Comparison of ENCODE assay signal across 25 cellular contexts in the genomic region with DNA sequence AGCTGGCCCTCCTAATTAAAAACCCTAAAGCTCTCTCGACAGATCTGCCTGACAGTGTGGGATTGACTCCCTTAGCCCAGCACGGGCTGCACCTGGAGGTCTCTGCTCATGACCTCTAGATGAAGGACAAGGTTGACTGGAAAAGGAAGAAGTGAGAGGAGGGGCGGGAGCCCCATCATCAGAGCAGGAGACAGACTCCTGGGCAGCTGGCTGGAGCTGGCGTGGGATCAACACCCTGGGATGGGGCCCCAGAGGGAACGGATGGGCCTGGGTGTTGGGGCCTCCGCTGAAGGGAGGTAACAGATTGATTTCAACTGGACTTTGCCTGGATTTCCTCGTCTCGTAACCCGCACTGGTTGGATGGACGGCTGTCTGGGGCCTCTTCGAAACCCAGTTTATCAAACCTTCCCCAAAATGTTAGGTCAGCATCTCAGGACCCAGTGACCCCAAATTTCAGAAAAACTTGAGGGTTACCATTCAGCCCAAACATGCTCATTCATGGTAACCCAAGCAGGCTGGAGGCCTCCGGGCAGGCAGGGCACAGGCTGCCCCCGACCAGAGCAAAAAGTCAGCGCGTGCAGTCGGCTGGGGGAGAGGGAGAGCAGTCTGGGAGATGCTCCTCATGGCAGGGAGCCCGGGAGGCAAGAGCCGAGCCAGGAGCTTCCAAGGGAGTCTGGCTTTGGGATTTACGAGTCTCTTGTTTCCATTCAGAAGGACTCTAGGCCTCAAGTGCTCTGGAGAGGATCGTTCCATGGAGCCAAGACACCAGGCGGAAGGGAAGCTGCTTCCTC. TPM values are rescaled to one million over a fixed set of nuclear protein-coding genes. Genes with fewer than 3 reads are reported as not detected.
DNase-seq lines count a peak whose midpoint lies in the region; ATAC-seq lines count a peak whose summit lies in the region.
"Had no signal": no experiment of that assay in that cellular context is flagged by ENCODE, and none has a peak within 500 bp of the region (broad histone marks: within the 10 kb centered on the region; RNA-seq: fewer than 3 reads in every experiment).

No MANE protein-coding gene starts in this region.

- H3K23ac ChIP-seq in trophoblast cell (ENCODE audit: low read length) = no peak overlapping the region

- H3K4ac ChIP-seq in trophoblast cell (ENCODE audit: low read depth, low read length) = no peak overlapping the region

- H3K9me3 ChIP-seq in BLaER1 (no peaks in the 10 kb centered on the region), trophoblast cell (ENCODE audit: insufficient read depth, low read depth, low read length) (peaks cover 3% of the 10 kb centered on the region)
- H3K9me3 ChIP-seq: gastrocnemius medialis had no signal

- no peak overlapping the region for H3K18ac ChIP-seq in trophoblast cell (ENCODE audit: low read length)

- peaks cover 9% of the 10 kb centered on the region for H3K79me1 ChIP-seq in trophoblast cell (ENCODE audit: low read length)

- H3K4me3 Mint-ChIP-seq in activated CD8-positive, alpha-beta T cell treated with anti-CD3 and anti-CD28 coated beads, Interleukin-2, amount 10 ng/mL, durations not matched to agents 7 days and 5 days = no peak overlapping the region
- H3K4me3 Mint-ChIP-seq: activated naive CD4-positive, alpha-beta T cell treated with anti-CD3 and anti-CD28 coated beads, Interleukin-2, amount 10 ng/mL, durations not matched to agents 7 days and 5 days; GM23338 had no signal

- H3K27me3 ChIP-seq in BLaER1 = no peaks in the 10 kb centered on the region
- H3K27me3 ChIP-seq in trophoblast cell (ENCODE audit: insufficient read depth, low read length) = no peaks in the 10 kb centered on the region

- peaks cover 21% of the 10 kb centered on the region for H3K27me3 Mint-ChIP-seq in activated CD8-positive, alpha-beta T cell treated with anti-CD3 and anti-CD28 coated beads, Interleukin-2, amount 10 ng/mL, durations not matched to agents 7 days and 5 days (ENCODE audit: low read depth)

- whole genome bisulfite sequencing in trophoblast cell (ENCODE audit: extremely low coverage, insufficient coverage, insufficient read length) = no CpG with 5 or more reads among the region's 21 CpGs

- no peaks in the 10 kb centered on the region for H3K79me2 ChIP-seq in trophoblast cell (ENCODE audit: control insufficient read depth, insufficient read depth, low read length, poor library complexity)

- peak overlapping the region; percentile 37 for H3K14ac ChIP-seq in trophoblast cell (ENCODE audit: low read length)

- H3K4me1 ChIP-seq in BLaER1 (peaks cover 74% of the 10 kb centered on the region), trophoblast cell (ENCODE audit: control insufficient read depth in 1 of 2, insufficient read depth in 2 of 2, low read length in 2 of 2) (peaks cover 13 to 28% of the 10 kb centered on the region in 2 experiments)
- H3K4me1 ChIP-seq: gastrocnemius medialis had no signal

- no peaks in the 10 kb centered on the region for H4K20me1 ChIP-seq in BLaER1

- H4K8ac ChIP-seq in trophoblast cell (ENCODE audit: low read depth, low read length) = no peak overlapping the region

- peak overlapping the region; percentile 48 for H4K91ac ChIP-seq in trophoblast cell (ENCODE audit: low read depth, low read length)

- H3K4me3 ChIP-seq in BLaER1 (no peak overlapping the region), trophoblast cell (ENCODE audit: low read depth, low read length) (no peak overlapping the region)
- H3K4me3 ChIP-seq: gastrocnemius medialis, GM23338 had no signal

- no peaks in the 10 kb centered on the region for H3K9me3 Mint-ChIP-seq in activated CD8-positive, alpha-beta T cell treated with anti-CD3 and anti-CD28 coated beads, Interleukin-2, amount 10 ng/mL, durations not matched to agents 7 days and 5 days (ENCODE audit: insufficient read depth)
- H3K9me3 Mint-ChIP-seq: activated naive CD4-positive, alpha-beta T cell treated with anti-CD3 and anti-CD28 coated beads, Interleukin-2, amount 10 ng/mL, durations not matched to agents 7 days and 5 days; GM23338 had no signal

- ATAC-seq in activated CD8-positive, alpha-beta T cell treated with anti-CD3 and anti-CD28 coated beads, Interleukin-2, amount 10 ng/mL, durations not matched to agents 7 days and 5 days = no peak
- ATAC-seq in HG03342 (IDR thresholded peaks at IDR 0.05; ENCODE audit: unreplicated experiment) = no peak
- ATAC-seq: gastrocnemius medialis, GM23338, Right ventricle myocardium inferior had no signal

- H3K9ac ChIP-seq in BLaER1 (no peak overlapping the region), trophoblast cell (ENCODE audit: low read length) (no peak overlapping the region)

- H4K12ac ChIP-seq in trophoblast cell (ENCODE audit: low read depth, low read length) = no peak overlapping the region

- H2AFZ ChIP-seq in trophoblast cell (ENCODE audit: insufficient read depth, low read length, poor library complexity) = no peak overlapping the region
- H2AFZ ChIP-seq: GM23338 had no signal

- DNase-seq in NCI-H446 treated with DMSO at 0.1 percent for 48 hours (lab: John Stamatoyannopoulos, UW) (peak; percentile 88), left kidney (ENCODE audit: low read depth, low spot score) (peak; percentile 92), trophoblast cell (no peak), D341Med (ENCODE audit: low spot score) (no peak), NCI-H128 (lab: John Stamatoyannopoulos, UW; ENCODE audit: unreplicated experiment) (no peak)
- DNase-seq in activated CD8-positive, alpha-beta T cell treated with anti-CD3 and anti-CD28 coated beads, Interleukin-2, amount 10 ng/mL, durations not matched to agents 7 days and 5 days = no peak
- DNase-seq: activated CD4-positive, alpha-beta T cell treated with anti-CD3 and anti-CD28 coated beads for 1 hour; activated CD8-positive, alpha-beta memory T cell treated with anti-CD3 and anti-CD28 coated beads for 24 hours; activated naive CD4-positive, alpha-beta T cell treated with anti-CD3 and anti-CD28 coated beads, Interleukin-2, amount 10 ng/mL, durations not matched to agents 7 days and 5 days; activated T-cell treated with anti-CD3 and anti-CD28 coated beads, Interleukin-2, amount 50 U/mL, for 48 hours; central memory CD4-positive, alpha-beta T cell; effector CD4-positive, alpha-beta T cell; gastrocnemius medialis; midbrain; NCI-H1105; NCI-H2081; NCI-H748 treated with DMSO at 0.1 percent for 48 hours; nucleus accumbens; OCI-M1; stimulated activated CD4-positive, alpha-beta T cell treated with anti-CD3 and anti-CD28 coated beads, Interleukin-12 subunit alpha, Interleukin-12 subunit beta, amount 100 ng/mL, for 4 hours had no signal

- H2BK120ac ChIP-seq in trophoblast cell (ENCODE audit: insufficient read depth, low read length, poor library complexity) = peak overlapping the region; percentile 6

- H2AK5ac ChIP-seq in trophoblast cell (ENCODE audit: low read length) = no peak overlapping the region

- CTCF ChIA-PET in activated CD8-positive, alpha-beta T cell treated with anti-CD3 and anti-CD28 coated beads, Interleukin-2, amount 10 ng/mL, durations not matched to agents 7 days and 5 days (lab: Charles Lee) = no interaction called here

- H3K4me2 ChIP-seq in BLaER1 (peak overlapping the region; percentile 77), trophoblast cell (ENCODE audit: low read length) (no peak overlapping the region)
- H3K4me2 ChIP-seq: GM23338 had no signal

- peak overlapping the region; percentile 9 for H2BK5ac ChIP-seq in trophoblast cell (ENCODE audit: low read depth, low read length, poor library complexity)

- H3K4me1 Mint-ChIP-seq in activated CD8-positive, alpha-beta T cell treated with anti-CD3 and anti-CD28 coated beads, Interleukin-2, amount 10 ng/mL, durations not matched to agents 7 days and 5 days (ENCODE audit: low read depth) = peaks cover 13% of the 10 kb centered on the region

- H3K36me3 Mint-ChIP-seq in activated CD8-positive, alpha-beta T cell treated with anti-CD3 and anti-CD28 coated beads, Interleukin-2, amount 10 ng/mL, durations not matched to agents 7 days and 5 days (ENCODE audit: low read depth) = no peaks in the 10 kb centered on the region
- H3K36me3 Mint-ChIP-seq: activated naive CD4-positive, alpha-beta T cell treated with anti-CD3 and anti-CD28 coated beads, Interleukin-2, amount 10 ng/mL, durations not matched to agents 7 days and 5 days had no signal

- peak overlapping the region; percentile 47 for H2BK12ac ChIP-seq in trophoblast cell (ENCODE audit: low read length)

- H3K27ac Mint-ChIP-seq in activated CD8-positive, alpha-beta T cell treated with anti-CD3 and anti-CD28 coated beads, Interleukin-2, amount 10 ng/mL, durations not matched to agents 7 days and 5 days = no peak overlapping the region
- H3K27ac Mint-ChIP-seq: activated naive CD4-positive, alpha-beta T cell treated with anti-CD3 and anti-CD28 coated beads, Interleukin-2, amount 10 ng/mL, durations not matched to agents 7 days and 5 days; GM23338 had no signal

- H3K36me3 ChIP-seq in BLaER1 = no peaks in the 10 kb centered on the region
- no peaks in the 10 kb centered on the region for H3K36me3 ChIP-seq in trophoblast cell (ENCODE audit: control insufficient read depth in 1 of 2, insufficient read depth in 2 of 2, low read length in 2 of 2)
- H3K36me3 ChIP-seq: gastrocnemius medialis had no signal

- POLR2A ChIA-PET in activated CD8-positive, alpha-beta T cell treated with anti-CD3 and anti-CD28 coated beads, Interleukin-2, amount 10 ng/mL, durations not matched to agents 7 days and 5 days (lab: Charles Lee) = no interaction called here

- peak overlapping the region; percentile 53 for H3K27ac ChIP-seq in BLaER1
- H3K27ac ChIP-seq in trophoblast cell (ENCODE audit: low read depth, low read length) = no peak overlapping the region
- H3K27ac ChIP-seq: C4-2B, gastrocnemius medialis had no signal

RNA-seq across cellular contexts. Expression of a gene that starts 45.9 kb away (rescaled TPM):
- polyA plus RNA-seq in trophoblast cell (2013) = 16.6 and 16.8 TPM in 2 replicates
- 10 to 100 TPM; 31.6 to 32.1 TPM for total RNA-seq in activated CD8-positive, alpha-beta T cell treated with anti-CD3 and anti-CD28 coated beads, Interleukin-2, amount 10 ng/mL, durations not matched to agents 7 days and 5 days

RNA-seq across cellular contexts. Expression of a gene that starts 46.0 kb away (rescaled TPM):
- 18.0 and 19.0 TPM in 2 replicates for polyA plus RNA-seq in trophoblast cell (2013)
- 10 to 100 TPM; 11.8 to 12.8 TPM for total RNA-seq in activated CD8-positive, alpha-beta T cell treated with anti-CD3 and anti-CD28 coated beads, Interleukin-2, amount 10 ng/mL, durations not matched to agents 7 days and 5 days

Comparison
In these comparisons a context has a peak if more than half of its experiments do, and no peak if none do; other contexts are left out.
1. DNase-seq: peak in NCI-H446 treated with DMSO at 0.1 percent for 48 hours (single experiment) and left kidney (single experiment); none in trophoblast cell (0 of 2), activated CD8-positive, alpha-beta T cell treated with anti-CD3 and anti-CD28 coated beads, Interleukin-2, amount 10 ng/mL, durations not matched to agents 7 days and 5 days (single experiment), D341Med (single experiment) and NCI-H128 (single experiment).